Comparison of ENCODE assay signal across 19 cellular contexts in genomic region chrX:31580227-31580626, GRCh38.
DNase-seq lines count a peak whose midpoint lies in the region; ATAC-seq, FAIRE-seq and TF ChIP-seq lines count a peak whose summit lies in the region.
"Had no signal": no experiment of that assay in that cellular context is flagged by ENCODE, and none has a peak within 500 bp of the region (broad histone marks: within the 10 kb centered on the region; RNA-seq: fewer than 3 reads in every experiment).

No MANE protein-coding gene starts in this region.

- no peaks in the 10 kb centered on the region for H3K27me3 Mint-ChIP-seq in astrocyte (ENCODE audit: low read depth, unreplicated experiment)
- H3K27me3 Mint-ChIP-seq: activated naive CD4-positive, alpha-beta T cell treated with anti-CD3 and anti-CD28 coated beads, Interleukin-2, amount 10 ng/mL, durations not matched to agents 7 days and 5 days had no signal

- H3K9ac ChIP-seq in astrocyte (ENCODE audit: low read length) (peak overlapping the region; percentile 32), HepG2 (ENCODE audit: insufficient read depth, low read depth, low read length) (no peak overlapping the region)
- H3K9ac ChIP-seq: BLaER1 had no signal

- in situ Hi-C loops in HepG2 (cut with HindIII; ENCODE audit: extremely low pct_ligation_motif_present, low pct_unique_long_range_greater_than_20kb), result no loop called here

- H3K27me3 ChIP-seq in astrocyte (ENCODE audit: insufficient read depth, low read length) (no peaks in the 10 kb centered on the region), HepG2 (ENCODE audit: control insufficient read depth in 1 of 2, insufficient read depth in 2 of 2, low read length in 2 of 2) (no peaks in the 10 kb centered on the region)
- H3K27me3 ChIP-seq: body of pancreas had no signal

- CTCF ChIA-PET in HepG2 (lab: Yijun Ruan, JAX; ENCODE audit: low intra/inter-chr PET ratio, low total read pairs), result no interaction called here

- peaks cover 22% of the 10 kb centered on the region for H3K4me1 Mint-ChIP-seq in astrocyte (ENCODE audit: low read depth, unreplicated experiment)
- H3K4me1 Mint-ChIP-seq: activated naive CD4-positive, alpha-beta T cell treated with anti-CD3 and anti-CD28 coated beads, Interleukin-2, amount 10 ng/mL, durations not matched to agents 7 days and 5 days had no signal

- no TSS peak for BruUV-seq in HepG2 (replicated peaks; lab: Mats Ljungman, UMichigan)

- H3K27ac ChIP-seq in astrocyte (ENCODE audit: low read depth, low read length), result peak overlapping the region; percentile 71
- no peak overlapping the region for H3K27ac ChIP-seq in HepG2 (ENCODE audit: extremely low read length, insufficient read depth, low read length)
- H3K27ac ChIP-seq: BLaER1, body of pancreas had no signal

- H3K79me2 ChIP-seq in astrocyte (ENCODE audit: insufficient read depth, low read length) (no peaks in the 10 kb centered on the region), HepG2 (ENCODE audit: insufficient read depth, low read length) (no peaks in the 10 kb centered on the region)

- H4K20me1 ChIP-seq in astrocyte (ENCODE audit: insufficient read depth, low read length) (no peaks in the 10 kb centered on the region), HepG2 (ENCODE audit: insufficient read depth, low read length) (no peaks in the 10 kb centered on the region)

- H3K36me3 ChIP-seq in astrocyte (ENCODE audit: insufficient read depth, low read length) (no peaks in the 10 kb centered on the region), HepG2 (replicated peaks in 1 of 2; ENCODE audit: control insufficient read depth in 1 of 2, insufficient read depth in 2 of 2, low read length in 2 of 2) (no peaks in the 10 kb centered on the region)
- H3K36me3 ChIP-seq: BLaER1 had no signal

- no peak for TF ChIP-seq EP300 in HepG2 (IDR thresholded peaks at IDR 0.05; ENCODE audit: low read depth in 2 of 2, low read length in 2 of 2)
- no peak for TF ChIP-seq EP300 in HepG2 (CRISPR knock-in tag; IDR thresholded peaks at IDR 0.05; ENCODE audit: borderline replicate concordance)

- H3K4me2 ChIP-seq in astrocyte (ENCODE audit: low read length) (peak overlapping the region; percentile 61), HepG2 (ENCODE audit: low read depth, low read length) (no peak overlapping the region)
- H3K4me2 ChIP-seq: BLaER1 had no signal

- 0% methylated on average over 3 of the region's 4 CpGs for WGBS in HepG2 (ENCODE audit: low lambda C conversion rate)

- intact Hi-C loops in HepG2 (cut with micrococcal nuclease; ENCODE audit: unreplicated experiment), result no loop called here

- no peaks in the 10 kb centered on the region for H3K9me3 ChIP-seq in astrocyte (ENCODE audit: insufficient read depth, low read depth, low read length)
- no peaks in the 10 kb centered on the region for H3K9me3 ChIP-seq in HepG2 (ENCODE audit: low read length)
- H3K9me3 ChIP-seq: BLaER1, body of pancreas had no signal

- no peak for TF ChIP-seq RAD21 in HepG2 (CRISPR knock-in tag; IDR thresholded peaks at IDR 0.05)

- TF ChIP-seq POLR2A in HepG2 (IDR thresholded peaks at IDR 0.05; ENCODE audit: insufficient read depth in 1 of 2, low read depth in 2 of 2, low read length in 2 of 2), result no peak

- DNase-seq in EH (ENCODE audit: low read depth) (peak; percentile 35), LHCN-M2 (ENCODE audit: low read depth) (peak; percentile 44), astrocyte (ENCODE audit: low read depth) (peak; percentile 25), kidney tubule cell (ENCODE audit: low spot score) (peak; percentile 13), HepG2 (ENCODE audit: low spot score) (no peak), GM20000 (ENCODE audit: low spot score) (no peak)
- no peak for DNase-seq in central memory CD4-positive, alpha-beta T cell
- DNase-seq: activated naive CD4-positive, alpha-beta T cell treated with anti-CD3 and anti-CD28 coated beads, Interleukin-2, amount 10 ng/mL, durations not matched to agents 7 days and 5 days; activated T-cell treated with anti-CD3 and anti-CD28 coated beads for 4 hours; body of pancreas; hippocampal formation; left cardiac atrium; NCI-H1694 treated with DMSO at 0.1 percent for 48 hours; NCI-H524 treated with DMSO at 0.1 percent for 48 hours; stimulated activated naive CD8-positive, alpha-beta T cell treated with anti-CD3 and anti-CD28 coated beads, Interleukin-15, Interleukin-2, amounts not matched to agents 100 U/mL and 50 U/mL, for 24 hours had no signal

- no peak overlapping the region for H3K4me3 ChIP-seq in astrocyte (ENCODE audit: insufficient read depth, low read depth, low read length)
- H3K4me3 ChIP-seq in HepG2 (replicated peaks in 1 of 3; ENCODE audit: insufficient read depth in 1 of 3, low read depth in 2 of 3, low read length in 3 of 3), result no peak overlapping the region
- H3K4me3 ChIP-seq: BLaER1, body of pancreas had no signal

- H3K27ac Mint-ChIP-seq in astrocyte (ENCODE audit: unreplicated experiment), result peak overlapping the region; percentile 88
- H3K27ac Mint-ChIP-seq: activated naive CD4-positive, alpha-beta T cell treated with anti-CD3 and anti-CD28 coated beads, Interleukin-2, amount 10 ng/mL, durations not matched to agents 7 days and 5 days had no signal

- H3K4me1 ChIP-seq in astrocyte (ENCODE audit: insufficient read depth, low read length), result peaks cover 9% of the 10 kb centered on the region
- no peaks in the 10 kb centered on the region for H3K4me1 ChIP-seq in HepG2 (ENCODE audit: insufficient read depth, low read length)
- H3K4me1 ChIP-seq: BLaER1, body of pancreas had no signal

- H3K4me3 Mint-ChIP-seq in astrocyte (ENCODE audit: unreplicated experiment), result no peak overlapping the region
- H3K4me3 Mint-ChIP-seq: activated naive CD4-positive, alpha-beta T cell treated with anti-CD3 and anti-CD28 coated beads, Interleukin-2, amount 10 ng/mL, durations not matched to agents 7 days and 5 days had no signal

- no peaks in the 10 kb centered on the region for H3K36me3 Mint-ChIP-seq in astrocyte (ENCODE audit: low read depth, unreplicated experiment)
- H3K36me3 Mint-ChIP-seq: activated naive CD4-positive, alpha-beta T cell treated with anti-CD3 and anti-CD28 coated beads, Interleukin-2, amount 10 ng/mL, durations not matched to agents 7 days and 5 days had no signal

- no peaks in the 10 kb centered on the region for H3K9me3 Mint-ChIP-seq in astrocyte (ENCODE audit: unreplicated experiment)
- H3K9me3 Mint-ChIP-seq: activated naive CD4-positive, alpha-beta T cell treated with anti-CD3 and anti-CD28 coated beads, Interleukin-2, amount 10 ng/mL, durations not matched to agents 7 days and 5 days had no signal

- POLR2A ChIA-PET in HepG2 (lab: Yijun Ruan, JAX), result no interaction called here

- no peak for ATAC-seq in HG03159 (IDR thresholded peaks at IDR 0.05; ENCODE audit: unreplicated experiment)
- no peak for ATAC-seq in HepG2
- ATAC-seq: body of pancreas; left cardiac atrium; stimulated activated naive CD8-positive, alpha-beta T cell treated with anti-CD3 and anti-CD28 coated beads, Interleukin-15, Interleukin-2, amounts not matched to agents 100 U/mL and 50 U/mL, for 24 hours had no signal

- TF ChIP-seq CTCF in astrocyte (IDR thresholded peaks at IDR 0.05; ENCODE audit: insufficient read depth, low read depth, low read length), result no peak
- TF ChIP-seq CTCF in HepG2 (CRISPR knock-in tag; IDR thresholded peaks at IDR 0.05), result no peak
- TF ChIP-seq CTCF in GM20000 (IDR thresholded peaks at IDR 0.05; ENCODE audit: extremely low read depth, missing control alignments), result no peak

- FAIRE-seq in astrocyte (lab: Jason Lieb, UNC) (no peak), HepG2 (lab: Jason Lieb, UNC) (no peak)
- FAIRE-seq: D721Med, GM18507 had no signal

- H2AFZ ChIP-seq in astrocyte (ENCODE audit: low read depth, low read length), result no peak overlapping the region
- H2AFZ ChIP-seq in HepG2 (ENCODE audit: low read length), result no peak overlapping the region

TF ChIP-seq in HepG2, 621 proteins besides CTCF, POLR2A, EP300 and RAD21:
- no peak for TF ChIP-seq TSC22D2 (CRISPR knock-in tag; IDR thresholded peaks at IDR 0.05; ENCODE audit: borderline replicate concordance)
- TF ChIP-seq NFRKB (IDR thresholded peaks at IDR 0.05), result no peak
- TF ChIP-seq ERF (CRISPR knock-in tag; IDR thresholded peaks at IDR 0.05), result no peak

Comparison
In these comparisons a context has a peak if more than half of its experiments do, and no peak if none do; other contexts are left out.
1. DNase-seq: peak in EH (single experiment), LHCN-M2 (single experiment), astrocyte (single experiment) and kidney tubule cell (single experiment); none in central memory CD4-positive, alpha-beta T cell (single experiment), HepG2 (single experiment) and GM20000 (single experiment).